Comparison of ENCODE assay signal across 8 cellular contexts in genomic region chr16:68229431-68230175, GRCh38. TPM values are rescaled to one million over a fixed set of nuclear protein-coding genes. Genes with fewer than 3 reads are reported as not detected.
DNase-seq lines count a peak whose midpoint lies in the region; ATAC-seq, FAIRE-seq and TF ChIP-seq lines count a peak whose summit lies in the region.

No MANE protein-coding gene starts in this region.

- H3K9ac ChIP-seq in SU-DHL-6 (ENCODE audit: low read length): no peak overlapping the region

- H4K20me1 ChIP-seq in DOHH2 (ENCODE audit: control insufficient read depth, insufficient read depth, low read depth, low read length) (no peaks in the 10 kb centered on the region), SU-DHL-6 (ENCODE audit: low read depth, low read length) (no peaks in the 10 kb centered on the region)

- H3K4me3 ChIP-seq in DOHH2 (ENCODE audit: low read length): no peak overlapping the region
- no peak overlapping the region for H3K4me3 ChIP-seq in SU-DHL-6 (ENCODE audit: insufficient read depth, low read length, poor library complexity, severe bottlenecking)

- H3K36me3 ChIP-seq in DOHH2 (ENCODE audit: control insufficient read depth, low read length): peaks cover 18% of the 10 kb centered on the region
- H3K36me3 ChIP-seq in SU-DHL-6 (ENCODE audit: low read length): no peaks in the 10 kb centered on the region

- H3K4me3 Mint-ChIP-seq in IgD-negative memory B cell: peak overlapping the region in 1 of 4 donors; percentile 67
- H3K4me3 Mint-ChIP-seq in brain: peak overlapping the region in 1 of 5 experiments; percentile 52
- H3K4me3 Mint-ChIP-seq in stimulated activated effector memory CD8-positive, alpha-beta T cell treated with anti-CD3 and anti-CD28 coated beads, Interleukin-12 subunit alpha, Interleukin-12 subunit beta, amount 100 ng/mL, for 72 hours: no peak overlapping the region

- H3F3A ChIP-seq in DOHH2 (ENCODE audit: control insufficient read depth, insufficient read depth) (peaks cover 9% of the 10 kb centered on the region; the same call in 1 of the 2 replicates), SU-DHL-6 (ENCODE audit: insufficient read depth) (peaks cover 8% of the 10 kb centered on the region)

- H3K9me3 Mint-ChIP-seq in IgD-negative memory B cell (no peaks in the 10 kb centered on the region), brain (no peaks in the 10 kb centered on the region)
- no peaks in the 10 kb centered on the region for H3K9me3 Mint-ChIP-seq in stimulated activated effector memory CD8-positive, alpha-beta T cell treated with anti-CD3 and anti-CD28 coated beads, Interleukin-12 subunit alpha, Interleukin-12 subunit beta, amount 100 ng/mL, for 72 hours

- H3K9me3 ChIP-seq in DOHH2 (ENCODE audit: control insufficient read depth, insufficient read depth, low read length) (no peaks in the 10 kb centered on the region), SU-DHL-6 (ENCODE audit: insufficient read depth, low read length) (no peaks in the 10 kb centered on the region)

- peak in 1 of 2 donors; percentile 74 for DNase-seq in stimulated activated effector memory CD8-positive, alpha-beta T cell treated with anti-CD3 and anti-CD28 coated beads, Interleukin-12 subunit alpha, Interleukin-12 subunit beta, amount 100 ng/mL, for 72 hours (ENCODE audit: low spot score in 2 of 2)
- DNase-seq in NCI-H2029 treated with DMSO at 0.1 percent for 48 hours (lab: John Stamatoyannopoulos, UW): no peak

- peaks cover 37% of the 10 kb centered on the region for H3K4me1 ChIP-seq in DOHH2 (ENCODE audit: control insufficient read depth, low read length)

- H3K4me2 ChIP-seq in DOHH2 (ENCODE audit: low read length): no peak overlapping the region
- H3K4me2 ChIP-seq in SU-DHL-6 (ENCODE audit: low read depth, low read length, poor library complexity, severe bottlenecking): no peak overlapping the region

- H3K4me1 Mint-ChIP-seq in IgD-negative memory B cell (peaks cover 12 to 36% (median 26%) of the 10 kb centered on the region in 3 donors), brain (peaks cover 12% of the 10 kb centered on the region)
- H3K4me1 Mint-ChIP-seq in stimulated activated effector memory CD8-positive, alpha-beta T cell treated with anti-CD3 and anti-CD28 coated beads, Interleukin-12 subunit alpha, Interleukin-12 subunit beta, amount 100 ng/mL, for 72 hours: peaks cover 39% of the 10 kb centered on the region

- H3K36me3 Mint-ChIP-seq in IgD-negative memory B cell (no peaks in the 10 kb centered on the region), brain (no peaks in the 10 kb centered on the region)
- H3K36me3 Mint-ChIP-seq in stimulated activated effector memory CD8-positive, alpha-beta T cell treated with anti-CD3 and anti-CD28 coated beads, Interleukin-12 subunit alpha, Interleukin-12 subunit beta, amount 100 ng/mL, for 72 hours: peaks cover 82% of the 10 kb centered on the region

- TF ChIP-seq CTCF in DOHH2 (IDR thresholded peaks at IDR 0.05; ENCODE audit: low read depth, low read length, poor library complexity, severe bottlenecking): peak; percentile 92
- peak; percentile 76 for TF ChIP-seq CTCF in SU-DHL-6 (IDR thresholded peaks at IDR 0.05; ENCODE audit: insufficient read depth, low read length, poor library complexity, severe bottlenecking)
- peak; percentile 84 to 90 for TF ChIP-seq CTCF in brain (conservative IDR thresholded peaks at IDR 0.05)

- H3K9me2 ChIP-seq in DOHH2 (replicated peaks; ENCODE audit: control insufficient read depth, low read length) (no peaks in the 10 kb centered on the region), SU-DHL-6 (replicated peaks; ENCODE audit: insufficient read depth, low read length) (no peaks in the 10 kb centered on the region)

- no peak for ATAC-seq in stimulated activated effector memory CD8-positive, alpha-beta T cell treated with anti-CD3 and anti-CD28 coated beads, Interleukin-12 subunit alpha, Interleukin-12 subunit beta, amount 100 ng/mL, for 72 hours
- no peak for ATAC-seq in GM19455 (IDR thresholded peaks at IDR 0.05; ENCODE audit: unreplicated experiment)

- H3K27ac Mint-ChIP-seq in IgD-negative memory B cell (peak overlapping the region in 2 of 3 donors; percentile 23 to 80), brain (peak overlapping the region in 3 of 5 experiments; percentile 63 to 86 (median 69))
- H3K27ac Mint-ChIP-seq in stimulated activated effector memory CD8-positive, alpha-beta T cell treated with anti-CD3 and anti-CD28 coated beads, Interleukin-12 subunit alpha, Interleukin-12 subunit beta, amount 100 ng/mL, for 72 hours: peak overlapping the region; percentile 74

- H3K79me2 ChIP-seq in DOHH2 (ENCODE audit: control insufficient read depth, low read length) (no peaks in the 10 kb centered on the region), SU-DHL-6 (ENCODE audit: insufficient read depth, low read length) (no peaks in the 10 kb centered on the region)

- H3K27me3 ChIP-seq in DOHH2 (ENCODE audit: control insufficient read depth, low read length) (no peaks in the 10 kb centered on the region), SU-DHL-6 (ENCODE audit: low read length) (no peaks in the 10 kb centered on the region)

- no peak overlapping the region for H2AFZ ChIP-seq in SU-DHL-6 (ENCODE audit: low read depth, low read length, severe bottlenecking)

- FAIRE-seq in islet of Langerhans (lab: Jason Lieb, UNC): peak; percentile 78

- H3K27me3 Mint-ChIP-seq in IgD-negative memory B cell (no peaks in the 10 kb centered on the region), brain (peaks cover 16% of the 10 kb centered on the region)

- no peak overlapping the region for H3K27ac ChIP-seq in DOHH2 (ENCODE audit: low read depth, low read length)
- no peak overlapping the region for H3K27ac ChIP-seq in SU-DHL-6 (ENCODE audit: low read depth, low read length)

RNA-seq across cellular contexts. Expression of gene ESRP2, which starts 6.3 kb away (rescaled TPM):
- polyA plus RNA-seq in IgD-negative memory B cell: 0.48 TPM
- polyA plus RNA-seq in brain (ENCODE audit: insufficient read depth, low read depth, low replicate concordance): 1.8 TPM

RNA-seq across cellular contexts. Expression of gene PLA2G15, which starts 15.6 kb away (rescaled TPM):
- polyA plus RNA-seq in IgD-negative memory B cell (8.2 TPM), brain (ENCODE audit: insufficient read depth, low read depth, low replicate concordance) (12.2 TPM)

RNA-seq across cellular contexts. Expression of gene SLC7A6, which starts 34.7 kb away (rescaled TPM):
- polyA plus RNA-seq in IgD-negative memory B cell (13.8 TPM), brain (ENCODE audit: insufficient read depth, low read depth, low replicate concordance) (4.8 TPM)
